2 cellular contexts compared by ENCODE assay signal in the genomic region with DNA sequence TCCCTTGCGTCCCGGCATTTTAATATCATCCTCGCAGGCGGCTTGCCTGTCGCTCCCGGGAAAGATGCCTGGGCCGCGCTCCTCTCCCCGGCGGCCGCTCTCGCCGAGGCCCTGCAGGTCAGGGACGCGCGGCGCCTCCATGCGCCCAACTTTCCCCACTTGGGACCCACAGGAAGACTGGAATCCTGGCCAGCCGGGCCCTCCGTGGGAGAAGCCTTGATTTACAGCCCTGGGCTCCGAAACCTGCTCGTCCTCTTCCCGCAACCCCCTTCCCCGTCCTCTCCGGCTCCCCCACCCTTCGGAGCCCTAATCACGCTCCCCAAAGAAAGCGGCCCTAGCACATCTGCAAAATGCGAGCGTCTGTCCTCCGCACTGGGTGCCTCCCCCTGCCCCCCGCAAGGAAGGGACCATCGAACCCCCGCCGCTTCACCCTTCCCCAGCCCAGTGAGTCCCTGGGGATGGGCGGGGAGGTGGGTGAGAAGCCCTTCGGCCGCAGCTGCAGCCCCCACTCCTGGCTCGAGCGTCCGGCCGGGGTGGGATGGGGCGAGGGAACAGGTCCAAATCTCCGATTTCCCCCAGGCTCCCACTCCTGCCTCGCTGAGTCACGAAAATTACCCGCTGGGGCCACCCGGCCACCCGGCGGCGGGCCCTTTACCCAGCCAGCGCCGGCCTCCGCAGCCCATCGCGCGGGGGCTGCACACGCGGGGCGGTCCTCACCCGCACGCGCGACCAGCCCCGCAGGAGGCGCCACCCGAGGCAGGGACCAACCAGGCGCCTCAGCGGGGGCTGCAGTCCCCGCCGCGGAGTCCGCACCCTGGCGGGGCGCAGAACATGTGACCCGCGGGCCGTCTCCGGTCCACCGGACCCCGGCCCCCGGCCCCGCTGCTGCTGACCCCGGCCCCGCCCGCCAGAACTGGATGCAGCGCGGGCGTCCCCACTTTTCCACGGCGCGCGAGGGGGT.
A peak's percentile ranks its signal among the peaks of the same experiment; 100 is the strongest.
TF ChIP-seq lines count a peak whose summit lies in the region.

No MANE protein-coding gene starts in this region.

TF ChIP-seq in HCT116, 20 proteins besides CTCF, POLR2A, EP300 and RAD21 (continued from another document):
- TF ChIP-seq, protein P1, sequence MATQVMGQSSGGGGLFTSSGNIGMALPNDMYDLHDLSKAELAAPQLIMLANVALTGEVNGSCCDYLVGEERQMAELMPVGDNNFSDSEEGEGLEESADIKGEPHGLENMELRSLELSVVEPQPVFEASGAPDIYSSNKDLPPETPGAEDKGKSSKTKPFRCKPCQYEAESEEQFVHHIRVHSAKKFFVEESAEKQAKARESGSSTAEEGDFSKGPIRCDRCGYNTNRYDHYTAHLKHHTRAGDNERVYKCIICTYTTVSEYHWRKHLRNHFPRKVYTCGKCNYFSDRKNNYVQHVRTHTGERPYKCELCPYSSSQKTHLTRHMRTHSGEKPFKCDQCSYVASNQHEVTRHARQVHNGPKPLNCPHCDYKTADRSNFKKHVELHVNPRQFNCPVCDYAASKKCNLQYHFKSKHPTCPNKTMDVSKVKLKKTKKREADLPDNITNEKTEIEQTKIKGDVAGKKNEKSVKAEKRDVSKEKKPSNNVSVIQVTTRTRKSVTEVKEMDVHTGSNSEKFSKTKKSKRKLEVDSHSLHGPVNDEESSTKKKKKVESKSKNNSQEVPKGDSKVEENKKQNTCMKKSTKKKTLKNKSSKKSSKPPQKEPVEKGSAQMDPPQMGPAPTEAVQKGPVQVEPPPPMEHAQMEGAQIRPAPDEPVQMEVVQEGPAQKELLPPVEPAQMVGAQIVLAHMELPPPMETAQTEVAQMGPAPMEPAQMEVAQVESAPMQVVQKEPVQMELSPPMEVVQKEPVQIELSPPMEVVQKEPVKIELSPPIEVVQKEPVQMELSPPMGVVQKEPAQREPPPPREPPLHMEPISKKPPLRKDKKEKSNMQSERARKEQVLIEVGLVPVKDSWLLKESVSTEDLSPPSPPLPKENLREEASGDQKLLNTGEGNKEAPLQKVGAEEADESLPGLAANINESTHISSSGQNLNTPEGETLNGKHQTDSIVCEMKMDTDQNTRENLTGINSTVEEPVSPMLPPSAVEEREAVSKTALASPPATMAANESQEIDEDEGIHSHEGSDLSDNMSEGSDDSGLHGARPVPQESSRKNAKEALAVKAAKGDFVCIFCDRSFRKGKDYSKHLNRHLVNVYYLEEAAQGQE (IDR thresholded peaks at IDR 0.05; ENCODE audit: low read depth): no peak
- TF ChIP-seq YY1 (IDR thresholded peaks at IDR 0.05; ENCODE audit: extremely low read depth, insufficient replicate concordance, low read depth, low read length): no peak
- no peak for TF ChIP-seq EGR1 (IDR thresholded peaks at IDR 0.05; ENCODE audit: low read depth)
- no peak for TF ChIP-seq SP1 (IDR thresholded peaks at IDR 0.05; ENCODE audit: low read depth)
- TF ChIP-seq EZH2 (IDR thresholded peaks at IDR 0.05): no peak
- no peak for TF ChIP-seq JUND (IDR thresholded peaks at IDR 0.05)
- no peak for TF ChIP-seq TCF7L2 (IDR thresholded peaks at IDR 0.05; ENCODE audit: borderline replicate concordance, extremely low read depth, insufficient read depth, insufficient read length)
- no peak for TF ChIP-seq ZNF274 (IDR thresholded peaks at IDR 0.05; ENCODE audit: low read depth, low read length)
- TF ChIP-seq FOSL1 (IDR thresholded peaks at IDR 0.05; ENCODE audit: low read depth): no peak
- no peak for TF ChIP-seq ZFX (IDR thresholded peaks at IDR 0.05)
- TF ChIP-seq, protein P2, sequence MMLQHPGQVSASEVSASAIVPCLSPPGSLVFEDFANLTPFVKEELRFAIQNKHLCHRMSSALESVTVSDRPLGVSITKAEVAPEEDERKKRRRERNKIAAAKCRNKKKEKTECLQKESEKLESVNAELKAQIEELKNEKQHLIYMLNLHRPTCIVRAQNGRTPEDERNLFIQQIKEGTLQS (IDR thresholded peaks at IDR 0.05): no peak
- TF ChIP-seq ELF1 (IDR thresholded peaks at IDR 0.05; ENCODE audit: borderline replicate concordance, low read depth): no peak

TF ChIP-seq in SK-N-SH, 30 proteins besides CTCF, POLR2A, EP300 and RAD21 (continued from another document):
- TF ChIP-seq MXI1 (IDR thresholded peaks at IDR 0.05; ENCODE audit: low read depth, low read length): peak; percentile 15; the same call in 1 of the 2 replicates
